Comparison of ENCODE assay signal across 8 cellular contexts in the genomic region with DNA sequence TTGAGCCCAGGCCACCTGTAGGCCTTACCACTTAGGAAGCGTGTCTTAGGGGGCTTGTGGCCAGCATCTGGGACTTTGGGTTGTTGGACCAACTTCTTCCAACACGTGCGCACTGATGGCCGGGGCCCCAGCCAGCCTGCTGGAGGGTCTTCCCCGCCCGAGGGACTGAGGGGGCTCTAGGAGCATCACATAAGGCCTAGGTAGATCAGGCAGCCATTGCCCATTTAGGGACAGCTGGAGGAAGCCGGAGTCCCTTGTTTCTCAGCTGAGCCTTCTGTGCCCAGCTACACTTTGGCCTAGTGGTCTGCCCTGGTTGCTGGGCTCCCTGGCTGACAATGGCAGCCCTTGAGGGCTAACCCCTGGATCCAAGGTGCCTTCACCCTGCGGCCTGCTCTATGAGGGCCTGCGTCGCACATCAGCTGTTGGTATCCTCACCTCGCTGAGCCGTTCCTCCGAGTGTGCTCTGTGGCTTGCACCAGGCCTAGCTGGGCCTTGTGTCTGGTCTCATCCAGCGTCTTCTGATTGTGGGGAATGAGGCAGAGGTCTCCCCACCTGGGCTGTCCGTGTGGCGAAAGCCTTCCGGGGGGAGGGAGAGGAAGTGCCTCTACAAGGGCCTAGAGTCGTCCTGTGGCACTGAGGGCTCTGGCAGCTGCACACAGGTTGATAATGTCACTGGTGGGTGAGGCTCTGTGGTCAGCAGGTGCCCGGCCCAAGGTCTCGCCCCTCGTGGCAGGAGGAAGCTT. TPM values are rescaled to one million over a fixed set of nuclear protein-coding genes. Genes with fewer than 3 reads are reported as not detected.
DNase-seq lines count a peak whose midpoint lies in the region; ATAC-seq and TF ChIP-seq lines count a peak whose summit lies in the region.

No MANE protein-coding gene starts in this region.

- peaks cover 5% of the 10 kb centered on the region; the same call in 1 of the 2 replicates for H3K9me3 Mint-ChIP-seq in HFFc6
- no peaks in the 10 kb centered on the region for H3K9me3 Mint-ChIP-seq in activated CD8-positive, alpha-beta T cell treated with anti-CD3 and anti-CD28 coated beads, Interleukin-2, amount 10 ng/mL, durations not matched to agents 7 days and 5 days (ENCODE audit: insufficient read depth)
- H3K9me3 Mint-ChIP-seq in stimulated activated effector memory CD8-positive, alpha-beta T cell treated with anti-CD3 and anti-CD28 coated beads, Interleukin-12 subunit alpha, Interleukin-12 subunit beta, amount 100 ng/mL, for 72 hours, result no peaks in the 10 kb centered on the region

- H3K27ac Mint-ChIP-seq in HFFc6, result peak overlapping the region; percentile 52; the same call in 1 of the 2 replicates
- H3K27ac Mint-ChIP-seq in activated CD8-positive, alpha-beta T cell treated with anti-CD3 and anti-CD28 coated beads, Interleukin-2, amount 10 ng/mL, durations not matched to agents 7 days and 5 days, result peak overlapping the region; percentile 80
- H3K27ac Mint-ChIP-seq in stimulated activated effector memory CD8-positive, alpha-beta T cell treated with anti-CD3 and anti-CD28 coated beads, Interleukin-12 subunit alpha, Interleukin-12 subunit beta, amount 100 ng/mL, for 72 hours, result peak overlapping the region; percentile 93

- CTCF ChIA-PET in activated CD8-positive, alpha-beta T cell treated with anti-CD3 and anti-CD28 coated beads, Interleukin-2, amount 10 ng/mL, durations not matched to agents 7 days and 5 days (lab: Charles Lee), result interaction anchor here (6.0 kb wide), 1 partner anchor 37 kb away, joined by 45 read pairs; no protein-coding TSS in a partner anchor

- H3K27me3 Mint-ChIP-seq in HFFc6 (ENCODE audit: insufficient read depth), result no peaks in the 10 kb centered on the region; the same call in 1 of the 2 replicates
- H3K27me3 Mint-ChIP-seq in activated CD8-positive, alpha-beta T cell treated with anti-CD3 and anti-CD28 coated beads, Interleukin-2, amount 10 ng/mL, durations not matched to agents 7 days and 5 days (ENCODE audit: low read depth), result no peaks in the 10 kb centered on the region

- peak overlapping the region; percentile 28; the same call in 1 of the 2 replicates for H3K4me3 ChIP-seq in iPS-18c (ENCODE audit: insufficient read depth, low read depth, low read length)

- no peak for TF ChIP-seq CTCF in HFFc6 (IDR thresholded peaks at IDR 0.05)

- ATAC-seq in activated CD8-positive, alpha-beta T cell treated with anti-CD3 and anti-CD28 coated beads, Interleukin-2, amount 10 ng/mL, durations not matched to agents 7 days and 5 days, result no peak
- ATAC-seq in stimulated activated effector memory CD8-positive, alpha-beta T cell treated with anti-CD3 and anti-CD28 coated beads, Interleukin-12 subunit alpha, Interleukin-12 subunit beta, amount 100 ng/mL, for 72 hours, result no peak
- ATAC-seq in GM21390 (IDR thresholded peaks at IDR 0.05; ENCODE audit: unreplicated experiment) (no peak), HG02798 (IDR thresholded peaks at IDR 0.05; ENCODE audit: poor library complexity, unreplicated experiment) (no peak)

- peaks cover 12% of the 10 kb centered on the region for H3K36me3 Mint-ChIP-seq in HFFc6 (ENCODE audit: low read depth)
- H3K36me3 Mint-ChIP-seq in activated CD8-positive, alpha-beta T cell treated with anti-CD3 and anti-CD28 coated beads, Interleukin-2, amount 10 ng/mL, durations not matched to agents 7 days and 5 days (ENCODE audit: low read depth), result peaks cover 9% of the 10 kb centered on the region
- peaks cover 22% of the 10 kb centered on the region for H3K36me3 Mint-ChIP-seq in stimulated activated effector memory CD8-positive, alpha-beta T cell treated with anti-CD3 and anti-CD28 coated beads, Interleukin-12 subunit alpha, Interleukin-12 subunit beta, amount 100 ng/mL, for 72 hours

- POLR2A ChIA-PET in activated CD8-positive, alpha-beta T cell treated with anti-CD3 and anti-CD28 coated beads, Interleukin-2, amount 10 ng/mL, durations not matched to agents 7 days and 5 days (lab: Charles Lee), result interaction anchor here (1.1 kb wide), 1 partner anchor 122 kb away, joined by 3 read pairs; no protein-coding TSS in a partner anchor

- H3K4me1 Mint-ChIP-seq in HFFc6 (ENCODE audit: low read depth), result peaks cover 33% of the 10 kb centered on the region
- peaks cover 42% of the 10 kb centered on the region for H3K4me1 Mint-ChIP-seq in activated CD8-positive, alpha-beta T cell treated with anti-CD3 and anti-CD28 coated beads, Interleukin-2, amount 10 ng/mL, durations not matched to agents 7 days and 5 days (ENCODE audit: low read depth)
- peaks cover 45% of the 10 kb centered on the region for H3K4me1 Mint-ChIP-seq in stimulated activated effector memory CD8-positive, alpha-beta T cell treated with anti-CD3 and anti-CD28 coated beads, Interleukin-12 subunit alpha, Interleukin-12 subunit beta, amount 100 ng/mL, for 72 hours

- peak overlapping the region; percentile 92; the same call in 1 of the 2 replicates for H3K4me3 Mint-ChIP-seq in HFFc6
- H3K4me3 Mint-ChIP-seq in activated CD8-positive, alpha-beta T cell treated with anti-CD3 and anti-CD28 coated beads, Interleukin-2, amount 10 ng/mL, durations not matched to agents 7 days and 5 days, result peak overlapping the region; percentile 95
- peak overlapping the region; percentile 86 for H3K4me3 Mint-ChIP-seq in stimulated activated effector memory CD8-positive, alpha-beta T cell treated with anti-CD3 and anti-CD28 coated beads, Interleukin-12 subunit alpha, Interleukin-12 subunit beta, amount 100 ng/mL, for 72 hours

- DNase-seq in HFFc6 (no peak), GF-D8 (lab: John Stamatoyannopoulos, UW) (no peak), GM03348 (ENCODE audit: low spot score) (no peak)
- no peak for DNase-seq in activated CD8-positive, alpha-beta T cell treated with anti-CD3 and anti-CD28 coated beads, Interleukin-2, amount 10 ng/mL, durations not matched to agents 7 days and 5 days
- DNase-seq in stimulated activated effector memory CD8-positive, alpha-beta T cell treated with anti-CD3 and anti-CD28 coated beads, Interleukin-12 subunit alpha, Interleukin-12 subunit beta, amount 100 ng/mL, for 72 hours (ENCODE audit: low spot score in 2 of 2), result no peak

- H3K9me3 ChIP-seq in iPS-18c (ENCODE audit: control insufficient read depth, insufficient read depth, low read length), result no peaks in the 10 kb centered on the region

RNA-seq across cellular contexts. Expression of a gene that starts 1.3 kb away (rescaled TPM):
- 100 to 1,000 TPM in 1 of 6 experiments, 10 to 100 TPM in 5; 82.5 to 107 (median 92.4) TPM for total RNA-seq in HFFc6 (2021; fragmentation: NEBNext Ultra II Directional; extraction: Animal tissue kit (Norgen Biotek cat#: 25700))
- total RNA-seq in activated CD8-positive, alpha-beta T cell treated with anti-CD3 and anti-CD28 coated beads, Interleukin-2, amount 10 ng/mL, durations not matched to agents 7 days and 5 days, result 10 to 100 TPM; 92.4 to 92.7 TPM

RNA-seq across cellular contexts. Expression of a gene that starts 21.7 kb away (rescaled TPM):
- 10 to 100 TPM; 23.5 to 30.2 (median 26.0) TPM for total RNA-seq in HFFc6 (2021; fragmentation: NEBNext Ultra II Directional; extraction: Animal tissue kit (Norgen Biotek cat#: 25700))
- 10 to 100 TPM; 26.8 to 28.1 TPM for total RNA-seq in activated CD8-positive, alpha-beta T cell treated with anti-CD3 and anti-CD28 coated beads, Interleukin-2, amount 10 ng/mL, durations not matched to agents 7 days and 5 days

RNA-seq across cellular contexts. Expression of a gene that starts 27.5 kb away (rescaled TPM):
- total RNA-seq in HFFc6 (2021; fragmentation: NEBNext Ultra II Directional; extraction: Animal tissue kit (Norgen Biotek cat#: 25700)), result 1 to 10 TPM; 1.5 to 9.8 (median 2.0) TPM
- total RNA-seq in activated CD8-positive, alpha-beta T cell treated with anti-CD3 and anti-CD28 coated beads, Interleukin-2, amount 10 ng/mL, durations not matched to agents 7 days and 5 days, result not detected

RNA-seq across cellular contexts. Expression of a gene that starts 48.4 kb away (rescaled TPM):
- total RNA-seq in HFFc6 (2021; fragmentation: NEBNext Ultra II Directional; extraction: Animal tissue kit (Norgen Biotek cat#: 25700)), result under 1 TPM in 2 of 6 experiments, not detected in 4; 0.26 to 0.30 TPM
- total RNA-seq in activated CD8-positive, alpha-beta T cell treated with anti-CD3 and anti-CD28 coated beads, Interleukin-2, amount 10 ng/mL, durations not matched to agents 7 days and 5 days, result 1 to 10 TPM; 3.4 to 3.5 TPM

RNA-seq across cellular contexts. Expression of a gene that starts 53.3 kb away (rescaled TPM):
- 100 to 1,000 TPM; 144 to 217 (median 194) TPM for total RNA-seq in HFFc6 (2021; fragmentation: NEBNext Ultra II Directional; extraction: Animal tissue kit (Norgen Biotek cat#: 25700))
- total RNA-seq in activated CD8-positive, alpha-beta T cell treated with anti-CD3 and anti-CD28 coated beads, Interleukin-2, amount 10 ng/mL, durations not matched to agents 7 days and 5 days, result 100 to 1,000 TPM; 283 to 291 TPM
